ENCODE assay signal across 8 cellular contexts in genomic region chr3:129604942-129605592, GRCh38. TPM values are rescaled to one million over a fixed set of nuclear protein-coding genes. Genes with fewer than 3 reads are reported as not detected.
DNase-seq lines count a peak whose midpoint lies in the region; ATAC-seq and TF ChIP-seq lines count a peak whose summit lies in the region.

No MANE protein-coding gene starts in this region.

- H3K4me2 ChIP-seq in mesenchymal stem cell (ENCODE audit: low read length, poor library complexity, severe bottlenecking), result peak overlapping the region; percentile 84

- no peak overlapping the region for H4K8ac ChIP-seq in mesenchymal stem cell (ENCODE audit: low read length)

- H2BK12ac ChIP-seq in mesenchymal stem cell (ENCODE audit: low read length in 2 of 2), result peak overlapping the region in 1 of 2 experiments; percentile 81

- no peak overlapping the region for H3K27ac ChIP-seq in mesenchymal stem cell (ENCODE audit: low read length, poor library complexity, severe bottlenecking)
- peak overlapping the region; percentile 66 to 87 (median 78) for H3K27ac ChIP-seq in transverse colon

- H3K27ac Mint-ChIP-seq in activated T-cell treated with anti-CD3 and anti-CD28 coated beads, Interleukin-2, amount 50 U/mL, for 72 hours, result no peak overlapping the region
- H3K27ac Mint-ChIP-seq in brain, result peak overlapping the region in 2 of 5 experiments; percentile 73 to 99

- H2AK5ac ChIP-seq in mesenchymal stem cell (ENCODE audit: low read length, severe bottlenecking), result no peak overlapping the region

- in situ Hi-C loops in transverse colon (cut with MboI; ENCODE audit: low pct_ligation_motif_present in 1 of 4, low pct_unique_long_range_greater_than_20kb in 1 of 4, low sequenced_read_pairs in 3 of 4), result no loop called here

- H3K14ac ChIP-seq in mesenchymal stem cell (ENCODE audit: low read length in 2 of 2), result peak overlapping the region in 1 of 2 experiments; percentile 95

- peak; percentile 10 to 17 for ATAC-seq in activated T-cell treated with anti-CD3 and anti-CD28 coated beads, Interleukin-2, amount 50 U/mL, for 72 hours (replicated peaks in 1 of 2)

- no peak overlapping the region for H2BK5ac ChIP-seq in mesenchymal stem cell (ENCODE audit: low read depth, low read length, poor library complexity, severe bottlenecking)

- no peaks in the 10 kb centered on the region for H3K79me1 ChIP-seq in mesenchymal stem cell (replicated peaks; ENCODE audit: low read length, poor library complexity, severe bottlenecking)

- H3K4ac ChIP-seq in mesenchymal stem cell (ENCODE audit: low read depth in 1 of 2, low read length in 2 of 2), result peak overlapping the region in 1 of 2 experiments; percentile 94

- H2BK120ac ChIP-seq in mesenchymal stem cell (ENCODE audit: low read depth, low read length), result no peak overlapping the region

- no peak for TF ChIP-seq POLR2A in transverse colon (IDR thresholded peaks at IDR 0.05)

- H3K18ac ChIP-seq in mesenchymal stem cell (ENCODE audit: low read depth in 1 of 2, low read length in 2 of 2), result peak overlapping the region; percentile 76 to 90

- H3K36me3 ChIP-seq in mesenchymal stem cell (ENCODE audit: control insufficient read depth in 1 of 2, insufficient read depth in 2 of 2, low read depth in 1 of 2, low read length in 2 of 2), result peaks cover 0 to 15% of the 10 kb centered on the region in 2 experiments
- H3K36me3 ChIP-seq in transverse colon, result no peaks in the 10 kb centered on the region

- H3K9ac ChIP-seq in mesenchymal stem cell (ENCODE audit: low read length), result peak overlapping the region; percentile 87

- H3K4me3 ChIP-seq in mesenchymal stem cell (ENCODE audit: insufficient read depth in 1 of 2, low read depth in 1 of 2, low read length in 2 of 2) (peak overlapping the region; percentile 70 to 85), transverse colon (peak overlapping the region; percentile 2 to 58 (median 50))

- no peaks in the 10 kb centered on the region for H3K9me3 ChIP-seq in mesenchymal stem cell (ENCODE audit: control insufficient read depth, low read length)
- no peaks in the 10 kb centered on the region for H3K9me3 ChIP-seq in transverse colon

- no peaks in the 10 kb centered on the region for H3K27me3 ChIP-seq in mesenchymal stem cell (ENCODE audit: control insufficient read depth in 1 of 2, insufficient read depth in 1 of 2, low read length in 2 of 2)
- H3K27me3 ChIP-seq in transverse colon, result peaks cover 24% of the 10 kb centered on the region

- TF ChIP-seq EP300 in transverse colon (IDR thresholded peaks at IDR 0.05; ENCODE audit: low read depth), result no peak

- H2BK15ac ChIP-seq in mesenchymal stem cell (ENCODE audit: low read depth, poor library complexity, severe bottlenecking), result no peak overlapping the region

- peak in 1 of 2 donors; percentile 25 for DNase-seq in activated T-cell treated with anti-CD3 and anti-CD28 coated beads, Interleukin-2, amount 50 U/mL, for 72 hours
- DNase-seq in activated T-cell treated with anti-CD3 and anti-CD28 coated beads for 4 hours (no peak), mesenchymal stem cell (no peak), transverse colon (no peak), DMS 273 treated with DMSO at 0.1 percent for 48 hours (lab: John Stamatoyannopoulos, UW) (no peak), NCI-H2196 treated with DMSO at 0.1 percent for 48 hours (lab: John Stamatoyannopoulos, UW; ENCODE audit: unreplicated experiment) (no peak), T-helper 1 cell (no peak)

- peaks cover 13% of the 10 kb centered on the region for H3K4me1 Mint-ChIP-seq in activated T-cell treated with anti-CD3 and anti-CD28 coated beads, Interleukin-2, amount 50 U/mL, for 72 hours (ENCODE audit: low read depth)
- H3K4me1 Mint-ChIP-seq in brain, result peaks cover 57% of the 10 kb centered on the region

- WGBS in mesenchymal stem cell, result 3% methylated on average over 38 of the region's 69 CpGs
- WGBS in transverse colon (ENCODE audit: low coverage in 1 of 2), 2 donors, result 6% methylated on average over 47 of the region's 69 CpGs; no CpG with 5 or more reads in 1 of the 2 donors

- peak overlapping the region in 1 of 2 experiments; percentile 97 for H3K23ac ChIP-seq in mesenchymal stem cell (ENCODE audit: low read length in 2 of 2)

- intact Hi-C loops in transverse colon (cut with DNase I; ENCODE audit: low total_unique reads), result loop anchor here (10.0 kb wide), 1 partner anchor 110 kb away; no protein-coding TSS in a partner anchor

- H3K4me3 Mint-ChIP-seq in activated T-cell treated with anti-CD3 and anti-CD28 coated beads, Interleukin-2, amount 50 U/mL, for 72 hours, result peak overlapping the region; percentile 85 to 97
- peak overlapping the region; percentile 81 to 97 (median 93) for H3K4me3 Mint-ChIP-seq in brain

- no peak for TF ChIP-seq CTCF in brain (conservative IDR thresholded peaks at IDR 0.05)
- no peak for TF ChIP-seq CTCF in transverse colon (IDR thresholded peaks at IDR 0.05)

- H3K36me3 Mint-ChIP-seq in activated T-cell treated with anti-CD3 and anti-CD28 coated beads, Interleukin-2, amount 50 U/mL, for 72 hours (ENCODE audit: insufficient read depth in 2 of 2), result peaks cover 4 to 5% of the 10 kb centered on the region in 2 donors
- H3K36me3 Mint-ChIP-seq in brain, result no peaks in the 10 kb centered on the region

- H3K4me1 ChIP-seq in mesenchymal stem cell (ENCODE audit: control insufficient read depth, insufficient read depth, low read depth, low read length) (peaks cover 65% of the 10 kb centered on the region), transverse colon (peaks cover 0 to 49% (median 30%) of the 10 kb centered on the region in 4 donors)

- peak overlapping the region; percentile 64 for H4K91ac ChIP-seq in mesenchymal stem cell (ENCODE audit: low read length)

- peaks cover 50% of the 10 kb centered on the region for H3K27me3 Mint-ChIP-seq in activated T-cell treated with anti-CD3 and anti-CD28 coated beads, Interleukin-2, amount 50 U/mL, for 72 hours (ENCODE audit: low read depth)
- H3K27me3 Mint-ChIP-seq in brain, result peaks cover 28% of the 10 kb centered on the region

- H3K9me3 Mint-ChIP-seq in activated T-cell treated with anti-CD3 and anti-CD28 coated beads, Interleukin-2, amount 50 U/mL, for 72 hours, result no peaks in the 10 kb centered on the region
- peaks cover 0 to 5% (median 0%) of the 10 kb centered on the region in 5 experiments for H3K9me3 Mint-ChIP-seq in brain

- no peak overlapping the region for H2AFZ ChIP-seq in mesenchymal stem cell (ENCODE audit: low read depth, low read length)

RNA-seq across cellular contexts. Expression of gene PLXND1, which starts 1.4 kb away (rescaled TPM):
- 1 to 10 TPM; 4.1 to 4.2 TPM for total RNA-seq in activated T-cell treated with anti-CD3 and anti-CD28 coated beads, Interleukin-2, amount 50 U/mL, for 72 hours
- 151 TPM for polyA plus RNA-seq in brain (ENCODE audit: insufficient read depth, low read depth, low replicate concordance)
- polyA plus RNA-seq in mesenchymal stem cell (2013, experiment 1 of 2), result 288 TPM
- 288 TPM for polyA plus RNA-seq in mesenchymal stem cell (2013, experiment 2 of 2)
- 10 to 100 TPM; 26.4 to 71.8 (median 35.8) TPM for total RNA-seq in transverse colon

Comparison
In these comparisons a context has a peak if more than half of its experiments do, and no peak if none do; other contexts are left out.
1. RNA of gene PLXND1, which starts 1.4 kb away (total RNA-seq): 26.4 to 71.8 TPM in transverse colon; 4.1 to 4.2 TPM in activated T-cell treated with anti-CD3 and anti-CD28 coated beads, Interleukin-2, amount 50 U/mL, for 72 hours; every median in the first group is over 4 times any median in the second.